27 cellular contexts compared by ENCODE assay signal in the genomic region with DNA sequence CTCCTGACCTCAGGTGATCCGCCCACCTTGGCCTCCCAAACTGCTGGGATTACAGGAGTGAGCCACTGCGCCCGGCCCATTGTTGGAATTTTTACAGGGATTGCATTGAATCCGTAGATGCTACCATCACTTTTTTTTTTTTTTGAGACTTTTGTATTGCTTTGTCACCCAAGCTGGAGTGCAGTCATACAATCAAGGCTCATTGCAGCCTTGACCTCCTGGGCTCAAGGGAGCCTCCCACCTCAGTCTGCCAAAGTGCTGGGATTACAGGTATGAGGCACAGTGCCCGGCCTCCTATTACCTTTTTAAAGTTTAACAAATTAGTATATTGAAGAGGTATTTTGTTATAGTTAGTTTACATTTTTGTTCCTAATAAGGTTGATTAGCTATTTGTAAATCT.
"Had no signal": no experiment of that assay in that cellular context is flagged by ENCODE, and none has a peak within 500 bp of the region (broad histone marks: within the 10 kb centered on the region; RNA-seq: fewer than 3 reads in every experiment).

No MANE protein-coding gene starts in this region.

- H3K36me3 ChIP-seq: heart right ventricle, neural progenitor cell, neutrophil, right atrium auricular region, suprapubic skin, thoracic aorta, tibial artery, upper lobe of right lung had no signal

- H3K9me3 ChIP-seq: heart right ventricle, neutrophil, right atrium auricular region, suprapubic skin, thoracic aorta, tibial artery, upper lobe of right lung had no signal

- H3K27me3 ChIP-seq: neural progenitor cell, right atrium auricular region, suprapubic skin, tibial artery, upper lobe of right lung had no signal

- ATAC-seq: heart right ventricle; left ventricle myocardium superior; natural killer cell; sciatic nerve; stimulated activated effector memory CD8-positive, alpha-beta T cell treated with anti-CD3 and anti-CD28 coated beads, Interleukin-12 subunit alpha, Interleukin-12 subunit beta, amount 100 ng/mL, for 72 hours; upper lobe of right lung had no signal

- H3K4me3 ChIP-seq: heart right ventricle, lung, neural progenitor cell, right atrium auricular region, skin epidermis, suprapubic skin, thoracic aorta, tibial artery, upper lobe of right lung had no signal

- DNase-seq: heart right ventricle; hippocampal formation; immature natural killer cell; kidney; left ventricle myocardium superior; mesendoderm; naive B cell; natural killer cell; nephron progenitor cell; occipital lobe; stimulated activated CD4-positive, alpha-beta T cell treated with anti-CD3 and anti-CD28 coated beads, Interleukin-4, amount 100 ng/mL, for 24 hours; stimulated activated naive CD4-positive, alpha-beta T cell; tibial artery; trophoblast cell; upper lobe of right lung had no signal

- H3K27ac ChIP-seq: heart right ventricle, neural progenitor cell, neutrophil, parathyroid adenoma, right atrium auricular region, skin epidermis, suprapubic skin, thoracic aorta, tibial artery, upper lobe of right lung had no signal

- FAIRE-seq: islet of Langerhans, kidney, urothelium cell line had no signal

- H3K4me1 ChIP-seq: neural progenitor cell had no signal

- H3K4me2 ChIP-seq: neural progenitor cell had no signal
